17 cellular contexts compared by ENCODE assay signal in the genomic region with DNA sequence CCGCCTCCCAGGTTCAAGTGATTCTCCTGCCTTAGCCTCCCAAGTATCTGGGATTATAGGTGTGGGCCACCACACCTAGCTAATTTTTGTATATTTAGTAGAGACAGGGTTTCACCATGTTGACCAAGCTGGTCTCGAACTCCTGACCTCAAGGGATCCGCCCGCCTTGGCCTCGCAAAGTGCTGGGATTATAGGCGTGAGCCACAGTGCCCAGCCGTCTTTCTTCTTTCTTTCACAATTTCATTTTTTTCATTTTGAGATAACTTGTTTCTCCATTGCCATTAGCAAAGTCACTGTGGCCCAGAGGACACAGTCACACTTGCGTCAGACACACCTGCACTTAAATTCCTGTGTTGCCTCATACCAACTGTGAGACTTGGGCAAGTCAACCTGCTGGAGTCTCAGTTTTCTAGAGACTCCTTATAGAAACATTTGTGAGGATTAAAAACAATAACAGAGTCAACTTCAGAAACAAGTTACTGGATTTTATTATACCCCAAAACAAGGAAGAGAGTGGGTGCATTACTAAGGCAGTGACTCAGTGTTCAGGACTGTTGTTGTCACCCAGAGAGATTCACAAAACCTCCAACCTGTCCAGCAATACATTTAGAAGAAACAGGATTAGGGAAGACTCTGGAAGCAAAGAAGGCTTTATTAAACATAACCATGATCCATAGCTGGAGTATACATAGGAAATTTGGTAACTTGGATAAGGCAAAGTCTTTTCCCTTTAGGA. TPM values are rescaled to one million over a fixed set of nuclear protein-coding genes. Genes with fewer than 3 reads are reported as not detected.
DNase-seq lines count a peak whose midpoint lies in the region; ATAC-seq, FAIRE-seq and TF ChIP-seq lines count a peak whose summit lies in the region.
"Had no signal": no experiment of that assay in that cellular context is flagged by ENCODE, and none has a peak within 500 bp of the region (broad histone marks: within the 10 kb centered on the region; RNA-seq: fewer than 3 reads in every experiment).

No MANE protein-coding gene starts in this region.

- no peak overlapping the region for H3K27ac ChIP-seq in GM23338 (ENCODE audit: low read depth)
- H3K27ac ChIP-seq in astrocyte (ENCODE audit: low read depth, low read length): no peak overlapping the region
- H3K27ac ChIP-seq in subcutaneous abdominal adipose tissue (ENCODE audit: low read depth, low read length): peak overlapping the region; percentile 70
- H3K27ac ChIP-seq: C4-2B had no signal

- H3K27ac Mint-ChIP-seq in GM23338 (peak overlapping the region; percentile 22; the same call in 1 of the 2 replicates), astrocyte (ENCODE audit: unreplicated experiment) (no peak overlapping the region), endothelial cell (ENCODE audit: unreplicated experiment) (no peak overlapping the region), nephron progenitor cell (no peak overlapping the region)

- DNase-seq in GM23338 (ENCODE audit: low spot score) (no peak), astrocyte (ENCODE audit: low read depth) (peak; percentile 10), left colon (no peak), endothelial cell (ENCODE audit: low spot score) (no peak), nephron progenitor cell (no peak)
- DNase-seq in activated naive CD4-positive, alpha-beta T cell treated with anti-CD3 and anti-CD28 coated beads, Interleukin-2, amount 50 U/mL, for 16 hours: no peak
- DNase-seq: activated effector memory CD4-positive, alpha-beta T cell treated with anti-CD3 and anti-CD28 coated beads, Interleukin-2, amount 50 U/mL, for 16 hours; effector CD8-positive, alpha-beta T cell; NCI-H226; testis had no signal

- no peaks in the 10 kb centered on the region for H3F3A ChIP-seq in GM23338 (replicated peaks; ENCODE audit: low read depth)

- peaks cover 9% of the 10 kb centered on the region for H3K4me1 ChIP-seq in GM23338 (ENCODE audit: insufficient read depth)
- peaks cover 6% of the 10 kb centered on the region for H3K4me1 ChIP-seq in astrocyte (ENCODE audit: insufficient read depth, low read length)
- peaks cover 2 to 41% (median 31%) of the 10 kb centered on the region in 5 donors for H3K4me1 ChIP-seq in subcutaneous abdominal adipose tissue (ENCODE audit: control insufficient read depth in 5 of 5, insufficient read depth in 5 of 5, low read length in 5 of 5)

- ATAC-seq in GM23338: no peak
- ATAC-seq in left colon: peak; percentile 34
- no peak for ATAC-seq in HG03175 (IDR thresholded peaks at IDR 0.05; ENCODE audit: unreplicated experiment)
- ATAC-seq: SK-N-SH treated with all-trans-retinoic acid at 6 μM for 48 hours had no signal

- no peaks in the 10 kb centered on the region for H3K36me3 Mint-ChIP-seq in GM23338 (ENCODE audit: low read depth)
- no peaks in the 10 kb centered on the region for H3K36me3 Mint-ChIP-seq in astrocyte (ENCODE audit: low read depth, unreplicated experiment)
- peaks cover under 1% of the 10 kb centered on the region for H3K36me3 Mint-ChIP-seq in endothelial cell (ENCODE audit: low read depth, unreplicated experiment)
- H3K36me3 Mint-ChIP-seq in nephron progenitor cell (ENCODE audit: low read depth): no peaks in the 10 kb centered on the region

- peaks cover 4% of the 10 kb centered on the region for H3K27me3 Mint-ChIP-seq in GM23338 (ENCODE audit: insufficient read depth, low read depth, poor library complexity)
- peaks cover 2% of the 10 kb centered on the region for H3K27me3 Mint-ChIP-seq in astrocyte (ENCODE audit: low read depth, unreplicated experiment)
- peaks cover 8% of the 10 kb centered on the region for H3K27me3 Mint-ChIP-seq in endothelial cell (ENCODE audit: unreplicated experiment)
- no peaks in the 10 kb centered on the region for H3K27me3 Mint-ChIP-seq in nephron progenitor cell (ENCODE audit: low read depth, poor library complexity)

- H3K9me2 ChIP-seq in GM23338 (ENCODE audit: insufficient read depth): peaks cover 7% of the 10 kb centered on the region; the same call in 1 of the 2 replicates

- no peak overlapping the region for H3K9ac ChIP-seq in astrocyte (ENCODE audit: low read length)
- no peak overlapping the region for H3K9ac ChIP-seq in subcutaneous abdominal adipose tissue (ENCODE audit: low read length in 5 of 5)

- H4K20me1 ChIP-seq in GM23338 (replicated peaks; ENCODE audit: insufficient read depth) (no peaks in the 10 kb centered on the region), astrocyte (ENCODE audit: insufficient read depth, low read length) (no peaks in the 10 kb centered on the region)

- TF ChIP-seq CTCF in GM23338 (conservative IDR thresholded peaks at IDR 0.05; ENCODE audit: low read depth in 2 of 2): no peak
- no peak for TF ChIP-seq CTCF in astrocyte (IDR thresholded peaks at IDR 0.05; ENCODE audit: insufficient read depth, low read depth, low read length)
- no peak for TF ChIP-seq CTCF in endothelial cell (IDR thresholded peaks at IDR 0.05; ENCODE audit: unreplicated experiment)
- TF ChIP-seq CTCF in nephron progenitor cell (IDR thresholded peaks at IDR 0.05): no peak

- H3K4me1 Mint-ChIP-seq in GM23338: peaks cover 32% of the 10 kb centered on the region
- peaks cover 15% of the 10 kb centered on the region for H3K4me1 Mint-ChIP-seq in astrocyte (ENCODE audit: low read depth, unreplicated experiment)
- H3K4me1 Mint-ChIP-seq in endothelial cell (ENCODE audit: unreplicated experiment): peaks cover 6% of the 10 kb centered on the region
- peaks cover 46% of the 10 kb centered on the region for H3K4me1 Mint-ChIP-seq in nephron progenitor cell

- H3K36me3 ChIP-seq in GM23338 (ENCODE audit: insufficient read depth) (no peaks in the 10 kb centered on the region), astrocyte (ENCODE audit: insufficient read depth, low read length) (no peaks in the 10 kb centered on the region), subcutaneous abdominal adipose tissue (ENCODE audit: control insufficient read depth in 5 of 5, insufficient read depth in 5 of 5, low read length in 5 of 5) (no peaks in the 10 kb centered on the region)

- no peaks in the 10 kb centered on the region for H3K9me3 Mint-ChIP-seq in GM23338
- no peaks in the 10 kb centered on the region for H3K9me3 Mint-ChIP-seq in astrocyte (ENCODE audit: unreplicated experiment)
- no peaks in the 10 kb centered on the region for H3K9me3 Mint-ChIP-seq in endothelial cell (ENCODE audit: unreplicated experiment)
- no peaks in the 10 kb centered on the region for H3K9me3 Mint-ChIP-seq in nephron progenitor cell

- no peak for FAIRE-seq in astrocyte (lab: Jason Lieb, UNC)
- FAIRE-seq: islet of Langerhans had no signal

- H3K9me3 ChIP-seq in astrocyte (ENCODE audit: insufficient read depth, low read depth, low read length) (no peaks in the 10 kb centered on the region), subcutaneous abdominal adipose tissue (ENCODE audit: control insufficient read depth in 5 of 5, low read length in 5 of 5) (no peaks in the 10 kb centered on the region)
- H3K9me3 ChIP-seq: testis had no signal

- H3K27me3 ChIP-seq in GM23338 (ENCODE audit: insufficient read depth): no peaks in the 10 kb centered on the region
- no peaks in the 10 kb centered on the region for H3K27me3 ChIP-seq in astrocyte (ENCODE audit: insufficient read depth, low read length)
- no peaks in the 10 kb centered on the region for H3K27me3 ChIP-seq in subcutaneous abdominal adipose tissue (ENCODE audit: control insufficient read depth in 5 of 5, insufficient read depth in 4 of 5, low read length in 5 of 5)
- H3K27me3 ChIP-seq: testis had no signal

- H3K4me3 Mint-ChIP-seq in GM23338: no peak overlapping the region
- no peak overlapping the region for H3K4me3 Mint-ChIP-seq in astrocyte (ENCODE audit: unreplicated experiment)
- no peak overlapping the region for H3K4me3 Mint-ChIP-seq in endothelial cell (ENCODE audit: unreplicated experiment)
- no peak overlapping the region for H3K4me3 Mint-ChIP-seq in nephron progenitor cell

- H3K4me2 ChIP-seq in GM23338: no peak overlapping the region
- no peak overlapping the region for H3K4me2 ChIP-seq in astrocyte (ENCODE audit: low read length)

- H3K4me3 ChIP-seq in GM23338 (no peak overlapping the region), astrocyte (ENCODE audit: insufficient read depth, low read depth, low read length) (no peak overlapping the region), subcutaneous abdominal adipose tissue (ENCODE audit: low read depth in 1 of 5, low read length in 5 of 5) (no peak overlapping the region)
- H3K4me3 ChIP-seq: testis had no signal

- H3K79me2 ChIP-seq in GM23338 (replicated peaks; ENCODE audit: insufficient read depth) (peaks cover 6% of the 10 kb centered on the region; the same call in 1 of the 2 replicates), astrocyte (ENCODE audit: insufficient read depth, low read length) (no peaks in the 10 kb centered on the region)

- H2AFZ ChIP-seq in GM23338 (no peak overlapping the region; the same call in 1 of the 2 replicates), astrocyte (ENCODE audit: low read depth, low read length) (no peak overlapping the region)

- intact Hi-C loops in left colon (cut with DNase I, micrococcal nuclease): loop anchor here (2.0 to 10.0 kb wide), 3 partner anchors 256 to 313 kb away; no protein-coding TSS in a partner anchor

RNA-seq across cellular contexts. Expression of a gene that starts 2.6 kb away (rescaled TPM):
- not detected in 2 replicates for total RNA-seq in GM23338 (2014; rRNA removed; shearing (Covaris generic))
- not detected in 2 replicates for polyA plus RNA-seq in GM23338 (2016; fragmentation: Nextera tagmentation; extraction: Ambion mirVana)
- total RNA-seq in astrocyte (not detected in 2 replicates), left colon (not detected), endothelial cell (ENCODE audit: unreplicated experiment) (not detected)
- total RNA-seq: activated CD8-positive, alpha-beta memory T cell treated with anti-CD3 and anti-CD28 coated beads for 36 hours; myocyte; testis had no signal

RNA-seq across cellular contexts. Expression of a gene that starts 6.2 kb away (rescaled TPM):
- 356 and 359 TPM in 2 replicates for total RNA-seq in GM23338 (2014; rRNA removed; shearing (Covaris generic))
- 240 and 254 TPM in 2 replicates for polyA plus RNA-seq in GM23338 (2016; fragmentation: Nextera tagmentation; extraction: Ambion mirVana)
- total RNA-seq in astrocyte: 134 and 158 TPM in 2 replicates
- total RNA-seq in left colon: 100 to 1,000 TPM; 436 to 776 TPM
- total RNA-seq in endothelial cell (ENCODE audit: unreplicated experiment): 472 TPM

RNA-seq across cellular contexts. Expression of a gene that starts 52.1 kb away (rescaled TPM):
- not detected in 2 replicates for total RNA-seq in GM23338 (2014; rRNA removed; shearing (Covaris generic))
- polyA plus RNA-seq in GM23338 (2016; fragmentation: Nextera tagmentation; extraction: Ambion mirVana): not detected in 2 replicates
- total RNA-seq in astrocyte (not detected in 2 replicates), left colon (not detected), endothelial cell (ENCODE audit: unreplicated experiment) (not detected)
- total RNA-seq: activated CD8-positive, alpha-beta memory T cell treated with anti-CD3 and anti-CD28 coated beads for 36 hours; myocyte had no signal
